Comparison of ENCODE assay signal across 8 cellular contexts in the genomic region with DNA sequence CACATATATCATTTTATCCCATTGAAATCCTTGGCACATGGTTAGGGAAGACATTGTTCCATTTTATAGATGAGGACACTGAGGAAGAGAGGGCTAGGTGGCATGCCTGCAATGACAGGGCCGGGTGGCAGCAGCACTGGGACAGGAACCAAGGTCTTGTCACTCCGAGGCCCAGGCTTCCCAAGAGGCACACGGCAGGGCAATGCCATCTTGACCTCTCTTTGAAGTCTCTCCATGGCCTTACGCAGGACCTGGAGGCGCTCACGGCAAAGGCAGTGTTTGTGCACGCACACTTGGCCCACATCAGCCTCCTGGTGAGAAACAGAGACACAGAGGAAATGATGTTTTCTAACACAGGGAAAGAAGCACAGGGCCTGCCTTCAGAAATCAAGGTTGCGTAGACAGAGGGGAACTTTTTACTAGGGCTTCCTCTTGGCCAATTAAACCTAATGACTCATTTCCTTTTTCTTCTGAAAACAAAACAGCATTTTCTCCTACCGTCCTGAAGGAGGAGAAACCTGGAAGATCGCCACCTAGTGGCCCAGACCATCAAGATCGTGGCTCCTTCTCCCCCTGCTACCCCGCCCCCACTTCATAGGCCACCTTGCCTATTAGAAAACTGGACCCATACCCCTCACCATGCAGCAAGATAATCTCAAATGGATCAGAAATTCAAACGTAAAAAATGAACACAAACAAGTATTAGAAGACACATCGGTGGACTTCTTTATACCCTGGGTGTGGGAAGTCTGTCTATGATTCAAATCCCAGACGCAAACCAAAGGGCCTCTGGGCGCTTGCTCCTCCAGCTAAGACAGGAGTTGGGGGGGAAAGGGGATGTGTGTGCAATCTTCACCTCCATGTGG.
DNase-seq lines count a peak whose midpoint lies in the region; ATAC-seq and TF ChIP-seq lines count a peak whose summit lies in the region.

No MANE protein-coding gene starts in this region.

- H3K4me1 ChIP-seq in KMS-11 (ENCODE audit: low read depth, poor library complexity, severe bottlenecking): peaks cover 44% of the 10 kb centered on the region
- peaks cover 0 to 19% (median 4%) of the 10 kb centered on the region in 3 donors for H3K4me1 ChIP-seq in gastroesophageal sphincter

- TF ChIP-seq EP300 in gastroesophageal sphincter (IDR thresholded peaks at IDR 0.05): no peak

- H3K9me3 ChIP-seq in gastroesophageal sphincter: no peaks in the 10 kb centered on the region

- peak; percentile 93 for TF ChIP-seq CTCF in KMS-11 (conservative IDR thresholded peaks at IDR 0.05; ENCODE audit: low read depth, low read length)
- peak; percentile 72 to 89 (median 80) for TF ChIP-seq CTCF in gastroesophageal sphincter (IDR thresholded peaks at IDR 0.05)
- peak in 2 of 3 donors; percentile 20 to 21 for TF ChIP-seq CTCF in omental fat pad (IDR thresholded peaks at IDR 0.05)

- DNase-seq in ELF-1 (ENCODE audit: low read depth, low spot score) (peak; percentile 94), SIG-M5 (lab: John Stamatoyannopoulos, UW) (peak; percentile 96), omental fat pad (ENCODE audit: low spot score) (peak; percentile 86)
- DNase-seq in activated naive CD4-positive, alpha-beta T cell (lab: John Stamatoyannopoulos, UW): peak; percentile 23 to 72 (median 56)

- H3K9ac ChIP-seq in KMS-11: peak overlapping the region; percentile 31

- H3K4me3 ChIP-seq in KMS-11 (IDR thresholded peaks at IDR 0.05; ENCODE audit: insufficient read depth, low read depth, low read length) (no peak overlapping the region), gastroesophageal sphincter (peak overlapping the region in 1 of 2 donors; percentile 23)

- H3K27ac ChIP-seq in KMS-11 (peak overlapping the region; percentile 43; the same call in 1 of the 2 replicates), gastroesophageal sphincter (peak overlapping the region in 3 of 4 donors; percentile 67 to 81 (median 73)), temporal lobe (ENCODE audit: low read depth, low read length) (peak overlapping the region; percentile 32)

- peak overlapping the region; percentile 87 for H2AFZ ChIP-seq in KMS-11 (ENCODE audit: low read depth)

- no peaks in the 10 kb centered on the region for H4K20me1 ChIP-seq in KMS-11 (ENCODE audit: insufficient read depth)

- H3K36me3 ChIP-seq in KMS-11 (ENCODE audit: insufficient read depth) (no peaks in the 10 kb centered on the region), gastroesophageal sphincter (no peaks in the 10 kb centered on the region)

- H3K4me2 ChIP-seq in KMS-11: peak overlapping the region; percentile 49; the same call in 1 of the 2 replicates

- no peaks in the 10 kb centered on the region for H3K79me2 ChIP-seq in KMS-11 (ENCODE audit: insufficient read depth, low read depth)

- H3K27me3 ChIP-seq in KMS-11 (ENCODE audit: insufficient read depth, low read depth) (no peaks in the 10 kb centered on the region), gastroesophageal sphincter (no peaks in the 10 kb centered on the region)

- TF ChIP-seq POLR2A in gastroesophageal sphincter (IDR thresholded peaks at IDR 0.05): no peak

- 26 to 27% methylated on average over 7 to 14 of the region's 16 CpGs for WGBS in gastroesophageal sphincter (ENCODE audit: low coverage in 1 of 2), 2 donors

- peak; percentile 86 for ATAC-seq in GM21786 (IDR thresholded peaks at IDR 0.05; ENCODE audit: unreplicated experiment)
- peak; percentile 95 for ATAC-seq in gastroesophageal sphincter
- ATAC-seq in omental fat pad (ENCODE audit: low FRiP score): peak; percentile 90

Comparison
In these comparisons a context has a peak if more than half of its experiments do, and no peak if none do; other contexts are left out.
1. CTCF ChIP-seq: peak in every context shown above with its lines; median percentile 93 in KMS-11; 80 in gastroesophageal sphincter; 20 in omental fat pad.